8 cellular contexts compared by ENCODE assay signal in the genomic region with DNA sequence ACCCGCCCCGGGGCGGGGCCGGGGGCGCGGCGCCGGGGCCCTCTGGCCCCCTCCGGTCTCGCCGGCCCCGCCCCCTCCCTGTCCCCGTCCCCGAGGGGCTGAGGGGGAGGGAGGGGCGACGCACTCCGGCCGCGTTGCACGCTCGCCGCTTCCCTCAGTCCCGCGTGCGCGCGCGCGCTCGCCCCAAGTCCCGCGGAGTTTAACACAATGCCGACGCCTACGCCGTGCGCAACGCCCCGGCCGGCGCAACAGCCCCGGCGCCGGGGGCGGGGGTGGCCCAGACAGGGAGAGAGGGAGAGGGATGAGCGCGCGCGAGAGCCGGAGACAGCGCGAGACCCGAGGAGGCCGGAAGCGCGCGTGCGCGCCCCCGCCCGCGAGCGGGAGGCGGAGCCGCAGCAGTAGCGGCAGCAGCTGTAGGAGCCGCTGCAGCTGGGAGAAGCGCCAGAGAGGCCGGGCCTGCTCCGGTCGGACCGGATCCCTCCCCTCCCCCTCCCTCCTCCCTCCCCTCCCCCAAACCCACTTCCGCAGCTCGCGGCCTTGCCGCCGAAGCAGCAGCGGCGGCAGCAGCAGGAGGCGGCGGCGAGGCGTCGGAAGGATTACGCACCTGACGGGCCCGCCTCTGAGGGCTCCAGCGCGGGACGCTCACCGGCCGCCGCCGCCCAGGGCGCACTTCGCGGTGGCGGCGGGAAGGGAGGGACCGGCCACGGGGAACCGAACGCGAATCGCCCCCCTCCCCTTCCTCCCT. TPM values are rescaled to one million over a fixed set of nuclear protein-coding genes. Genes with fewer than 3 reads are reported as not detected.
DNase-seq lines count a peak whose midpoint lies in the region; TF ChIP-seq lines count a peak whose summit lies in the region.

No MANE protein-coding gene starts in this region.

- H3K9me3 Mint-ChIP-seq in neural crest cell = no peaks in the 10 kb centered on the region

- H3K27me3 ChIP-seq in HAP-1 (ENCODE audit: low read depth) (no peaks in the 10 kb centered on the region), MG63 (no peaks in the 10 kb centered on the region), stomach (no peaks in the 10 kb centered on the region)

- intact Hi-C loops in stomach (cut with DNase I; ENCODE audit: low total_unique reads) = no loop called here

- TF ChIP-seq CTCF in foreskin fibroblast (IDR thresholded peaks at IDR 0.05; ENCODE audit: low read depth, low read length) (no peak), neural crest cell (conservative IDR thresholded peaks at IDR 0.05) (no peak), stomach (IDR thresholded peaks at IDR 0.05) (no peak)

- H3K4me3 ChIP-seq in HAP-1 (peak overlapping the region; percentile 77), MG63 (peak overlapping the region; percentile 91), foreskin fibroblast (ENCODE audit: low read depth in 1 of 2, low read length in 2 of 2) (peak overlapping the region; percentile 78 to 80), stomach (peak overlapping the region; percentile 85 to 98 (median 94))

- no peak for TF ChIP-seq POLR2A in stomach (IDR thresholded peaks at IDR 0.05)

- no peaks in the 10 kb centered on the region; the same call in 1 of the 2 replicates for H3K36me3 ChIP-seq in HAP-1 (replicated peaks)
- H3K36me3 ChIP-seq in MG63 = peaks cover 42% of the 10 kb centered on the region
- no peaks in the 10 kb centered on the region for H3K36me3 ChIP-seq in stomach

- H3K36me3 Mint-ChIP-seq in neural crest cell (ENCODE audit: low read depth) = no peaks in the 10 kb centered on the region

- H3K4me1 ChIP-seq in HAP-1 (peaks cover 32% of the 10 kb centered on the region), stomach (peaks cover 40 to 60% (median 54%) of the 10 kb centered on the region in 4 donors)

- H3K27ac ChIP-seq in stomach = peak overlapping the region; percentile 98 to 100 (median 100)

- WGBS in stomach, 5 donors = 0 to 1% (median 0%) methylated on average over 27 to 104 of the region's 105 CpGs

- TF ChIP-seq EP300 in stomach (IDR thresholded peaks at IDR 0.05) = no peak

- H3K9me3 ChIP-seq in HAP-1 (no peaks in the 10 kb centered on the region), MG63 (no peaks in the 10 kb centered on the region), stomach (no peaks in the 10 kb centered on the region)

- in situ Hi-C loops in HAP-1 (cut with MboI; ENCODE audit: low sequenced_read_pairs) = no loop called here

- DNase-seq in ELR (ENCODE audit: low read depth) (peak; percentile 98), HAP-1 (ENCODE audit: low spot score in 2 of 2) (peak; percentile 96 to 97), MG63 (peak; percentile 98), SHP77 (lab: John Stamatoyannopoulos, UW) (peak; percentile 95 to 98), activated gamma-delta T cell treated with Interleukin-2 at 50 U/mL for 16 hours (peak; percentile 96), foreskin fibroblast (peak; percentile 100), neural crest cell (ENCODE audit: low read depth, low spot score) (peak; percentile 94), stomach (peak; percentile 97)

- peak overlapping the region; percentile 85 for H3K4me3 Mint-ChIP-seq in neural crest cell

- no peak overlapping the region for H3K27ac Mint-ChIP-seq in neural crest cell (ENCODE audit: unreplicated experiment)

- no peaks in the 10 kb centered on the region for H3K27me3 Mint-ChIP-seq in neural crest cell (ENCODE audit: low read depth)

- H3K4me1 Mint-ChIP-seq in neural crest cell = peaks cover 50% of the 10 kb centered on the region

RNA-seq across cellular contexts. Expression of gene ZBTB2, which starts 0.9 kb away (rescaled TPM):
- 23.3 and 34.0 TPM in 2 replicates for total RNA-seq in MG63 (2014; rRNA removed; shearing (Covaris generic); ENCODE audit: low replicate concordance)
- total RNA-seq in neural crest cell (17.5 and 17.7 TPM in 2 replicates), stomach (10 to 100 TPM in 1 of 5 donors, 1 to 10 TPM in 3, under 1 TPM in 1; 0.89 to 19.1 (median 7.5) TPM)
- polyA plus RNA-seq in stomach = 1 to 10 TPM; 5.1 to 7.9 (median 7.5) TPM

Comparison
In these comparisons a context has a peak if more than half of its experiments do, and no peak if none do; other contexts are left out.
1. Peak in every context shown above with its lines: DNase-seq, H3K4me3 ChIP-seq and H3K27ac ChIP-seq.